Comparison of ENCODE assay signal across 1 cellular context in the genomic region with DNA sequence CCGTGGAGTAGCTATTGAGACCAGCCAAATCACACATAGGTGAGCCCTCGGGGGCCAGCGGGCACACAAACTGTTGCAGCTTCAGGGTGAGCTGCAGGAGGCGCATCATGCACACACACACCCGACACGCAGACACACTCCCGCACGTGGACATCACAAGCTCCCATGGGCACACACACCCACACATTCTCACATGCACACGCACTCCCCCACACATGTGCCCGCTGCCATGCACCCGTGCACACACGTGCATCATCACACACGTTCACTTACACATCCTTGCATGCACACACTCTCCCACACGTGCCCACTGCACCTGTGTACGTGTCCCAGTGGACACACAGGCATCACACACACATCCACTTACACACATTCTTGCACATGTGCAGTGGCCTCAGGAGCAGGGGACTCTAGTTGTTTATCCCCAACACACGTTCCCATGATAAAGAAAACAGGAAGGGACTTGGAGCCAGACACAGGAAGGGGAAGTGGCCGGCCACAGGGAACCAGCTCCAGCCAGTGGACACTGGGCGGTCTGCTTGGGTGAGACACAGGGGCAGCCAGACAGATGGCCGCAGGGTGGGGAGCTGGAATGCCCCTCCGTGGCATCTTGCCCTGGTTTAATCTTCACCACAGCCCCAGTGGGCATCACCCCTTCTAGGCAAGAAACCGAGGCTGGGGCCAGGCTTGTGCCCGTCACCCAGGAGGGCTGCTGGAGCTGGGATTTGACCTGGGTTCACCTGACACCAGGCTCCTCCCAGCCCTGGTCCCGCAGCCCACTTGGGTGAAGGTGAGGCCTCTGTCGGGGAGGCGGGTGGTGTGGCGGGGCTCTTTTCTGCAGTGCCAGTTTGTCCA.
TF ChIP-seq lines count a peak whose summit lies in the region.

No MANE protein-coding gene starts in this region.

TF ChIP-seq in HEK293, 187 proteins besides CTCF, POLR2A, EP300 and RAD21 (continued from another document):
- TF ChIP-seq PRDM10 (tag by site-specific recombination; IDR thresholded peaks at IDR 0.05) (no peak), ZNF426 (tag by site-specific recombination; IDR thresholded peaks at IDR 0.05) (no peak), ZSCAN4 (tag by site-specific recombination; IDR thresholded peaks at IDR 0.05) (peak; percentile 41; the same call in 1 of the 2 replicates), YY1 (tag by site-specific recombination; IDR thresholded peaks at IDR 0.05) (no peak), ZFHX2 (tag by site-specific recombination; conservative IDR thresholded peaks at IDR 0.05) (peak; percentile 79), ZNF394 (tag by site-specific recombination; IDR thresholded peaks at IDR 0.05; ENCODE audit: borderline replicate concordance) (no peak), ZNF660 (tag by site-specific recombination; IDR thresholded peaks at IDR 0.05) (no peak), ZNF645 (tag by site-specific recombination; IDR thresholded peaks at IDR 0.05) (no peak), KLF9 (tag by site-specific recombination; IDR thresholded peaks at IDR 0.05; ENCODE audit: low read depth) (no peak), ZFP37 (tag by site-specific recombination; IDR thresholded peaks at IDR 0.05) (no peak), SCRT2 (tag by site-specific recombination; IDR thresholded peaks at IDR 0.05) (no peak)
- TF ChIP-seq, protein P1, sequence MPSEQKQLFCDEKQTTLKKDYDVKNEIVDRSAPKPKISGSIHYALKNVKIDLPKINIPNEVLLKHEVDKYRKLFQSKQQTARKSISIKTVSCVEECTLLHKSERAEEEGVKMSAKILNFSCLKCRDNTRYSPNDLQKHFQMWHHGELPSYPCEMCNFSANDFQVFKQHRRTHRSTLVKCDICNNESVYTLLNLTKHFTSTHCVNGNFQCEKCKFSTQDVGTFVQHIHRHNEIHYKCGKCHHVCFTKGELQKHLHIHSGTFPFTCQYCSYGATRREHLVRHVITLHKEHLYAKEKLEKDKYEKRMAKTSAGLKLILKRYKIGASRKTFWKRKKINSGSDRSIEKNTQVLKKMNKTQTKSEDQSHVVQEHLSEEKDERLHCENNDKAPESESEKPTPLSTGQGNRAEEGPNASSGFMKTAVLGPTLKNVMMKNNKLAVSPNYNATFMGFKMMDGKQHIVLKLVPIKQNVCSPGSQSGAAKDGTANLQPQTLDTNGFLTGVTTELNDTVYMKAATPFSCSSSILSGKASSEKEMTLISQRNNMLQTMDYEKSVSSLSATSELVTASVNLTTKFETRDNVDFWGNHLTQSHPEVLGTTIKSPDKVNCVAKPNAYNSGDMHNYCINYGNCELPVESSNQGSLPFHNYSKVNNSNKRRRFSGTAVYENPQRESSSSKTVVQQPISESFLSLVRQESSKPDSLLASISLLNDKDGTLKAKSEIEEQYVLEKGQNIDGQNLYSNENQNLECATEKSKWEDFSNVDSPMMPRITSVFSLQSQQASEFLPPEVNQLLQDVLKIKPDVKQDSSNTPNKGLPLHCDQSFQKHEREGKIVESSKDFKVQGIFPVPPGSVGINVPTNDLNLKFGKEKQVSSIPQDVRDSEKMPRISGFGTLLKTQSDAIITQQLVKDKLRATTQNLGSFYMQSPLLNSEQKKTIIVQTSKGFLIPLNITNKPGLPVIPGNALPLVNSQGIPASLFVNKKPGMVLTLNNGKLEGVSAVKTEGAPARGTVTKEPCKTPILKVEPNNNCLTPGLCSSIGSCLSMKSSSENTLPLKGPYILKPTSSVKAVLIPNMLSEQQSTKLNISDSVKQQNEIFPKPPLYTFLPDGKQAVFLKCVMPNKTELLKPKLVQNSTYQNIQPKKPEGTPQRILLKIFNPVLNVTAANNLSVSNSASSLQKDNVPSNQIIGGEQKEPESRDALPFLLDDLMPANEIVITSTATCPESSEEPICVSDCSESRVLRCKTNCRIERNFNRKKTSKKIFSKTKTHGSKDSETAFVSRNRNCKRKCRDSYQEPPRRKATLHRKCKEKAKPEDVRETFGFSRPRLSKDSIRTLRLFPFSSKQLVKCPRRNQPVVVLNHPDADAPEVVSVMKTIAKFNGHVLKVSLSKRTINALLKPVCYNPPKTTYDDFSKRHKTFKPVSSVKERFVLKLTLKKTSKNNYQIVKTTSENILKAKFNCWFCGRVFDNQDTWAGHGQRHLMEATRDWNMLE (tag by site-specific recombination; conservative IDR thresholded peaks at IDR 0.05; ENCODE audit: low read depth), result no peak
- TF ChIP-seq, protein P2, sequence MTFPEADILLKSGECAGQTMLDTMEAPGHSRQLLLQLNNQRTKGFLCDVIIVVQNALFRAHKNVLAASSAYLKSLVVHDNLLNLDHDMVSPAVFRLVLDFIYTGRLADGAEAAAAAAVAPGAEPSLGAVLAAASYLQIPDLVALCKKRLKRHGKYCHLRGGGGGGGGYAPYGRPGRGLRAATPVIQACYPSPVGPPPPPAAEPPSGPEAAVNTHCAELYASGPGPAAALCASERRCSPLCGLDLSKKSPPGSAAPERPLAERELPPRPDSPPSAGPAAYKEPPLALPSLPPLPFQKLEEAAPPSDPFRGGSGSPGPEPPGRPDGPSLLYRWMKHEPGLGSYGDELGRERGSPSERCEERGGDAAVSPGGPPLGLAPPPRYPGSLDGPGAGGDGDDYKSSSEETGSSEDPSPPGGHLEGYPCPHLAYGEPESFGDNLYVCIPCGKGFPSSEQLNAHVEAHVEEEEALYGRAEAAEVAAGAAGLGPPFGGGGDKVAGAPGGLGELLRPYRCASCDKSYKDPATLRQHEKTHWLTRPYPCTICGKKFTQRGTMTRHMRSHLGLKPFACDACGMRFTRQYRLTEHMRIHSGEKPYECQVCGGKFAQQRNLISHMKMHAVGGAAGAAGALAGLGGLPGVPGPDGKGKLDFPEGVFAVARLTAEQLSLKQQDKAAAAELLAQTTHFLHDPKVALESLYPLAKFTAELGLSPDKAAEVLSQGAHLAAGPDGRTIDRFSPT (tag by site-specific recombination; IDR thresholded peaks at IDR 0.05), result 0 out of 2 replicates have a peak, but pooled peaks have one; percentile 43
- TF ChIP-seq, protein P3, sequence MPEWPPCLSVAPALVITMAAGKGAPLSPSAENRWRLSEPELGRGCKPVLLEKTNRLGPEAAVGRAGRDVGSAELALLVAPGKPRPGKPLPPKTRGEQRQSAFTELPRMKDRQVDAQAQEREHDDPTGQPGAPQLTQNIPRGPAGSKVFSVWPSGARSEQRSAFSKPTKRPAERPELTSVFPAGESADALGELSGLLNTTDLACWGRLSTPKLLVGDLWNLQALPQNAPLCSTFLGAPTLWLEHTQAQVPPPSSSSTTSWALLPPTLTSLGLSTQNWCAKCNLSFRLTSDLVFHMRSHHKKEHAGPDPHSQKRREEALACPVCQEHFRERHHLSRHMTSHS (tag by site-specific recombination; IDR thresholded peaks at IDR 0.05), result no peak
